ENCODE assay signal across 27 cellular contexts in the genomic region with DNA sequence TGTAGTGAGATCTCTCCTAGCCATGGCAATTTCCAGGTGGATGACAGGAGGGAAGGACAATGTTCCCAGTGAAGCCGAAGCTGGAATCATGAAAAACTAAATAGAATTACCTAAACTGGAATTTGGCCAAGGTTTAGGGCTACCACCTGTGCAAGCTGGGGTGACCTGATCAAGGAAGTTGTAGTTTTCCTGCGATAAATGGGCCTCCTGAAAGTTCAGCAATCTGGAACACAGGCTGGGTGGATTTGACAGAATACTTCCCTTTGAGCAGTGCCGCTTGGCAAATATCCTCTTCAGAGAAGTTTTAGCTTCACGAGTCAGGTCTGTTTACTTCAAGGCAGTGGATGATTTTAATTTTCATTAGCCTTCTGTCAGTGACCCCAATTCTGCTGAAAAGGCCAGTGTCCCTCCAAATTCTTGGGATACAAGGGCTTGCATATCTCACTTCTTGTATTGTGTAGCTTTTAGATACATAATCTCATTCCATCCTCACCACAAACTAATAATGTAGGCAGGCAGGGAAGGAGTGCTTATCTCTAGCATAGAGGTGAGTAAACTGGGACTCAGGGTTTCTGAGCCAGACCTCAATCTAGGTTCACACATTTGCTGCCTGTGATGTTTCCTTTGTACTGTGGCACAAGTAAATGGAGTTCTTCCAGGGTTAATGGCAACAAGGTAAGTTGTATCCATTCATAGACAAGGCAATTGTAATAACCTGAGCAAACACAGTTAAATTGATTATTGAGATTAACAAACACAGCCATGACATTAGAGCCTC.
"Had no signal": no experiment of that assay in that cellular context is flagged by ENCODE, and none has a peak within 500 bp of the region (broad histone marks: within the 10 kb centered on the region; RNA-seq: fewer than 3 reads in every experiment).

No MANE protein-coding gene starts in this region.

- ATAC-seq: activated CD4-positive, CD25-positive, alpha-beta regulatory T cell treated with anti-CD3 and anti-CD28 coated beads, Interleukin-2, amount 50 U/mL, for 24 hours; activated CD8-positive, alpha-beta memory T cell treated with anti-CD3 and anti-CD28 coated beads, Interleukin-2, amount 10 ng/mL, durations not matched to agents 7 days and 5 days; activated naive CD8-positive, alpha-beta T cell treated with anti-CD3 and anti-CD28 coated beads, Interleukin-2, amount 50 U/mL, for 24 hours; left ventricle myocardium superior; sciatic nerve; stimulated activated naive B cell treated with anti-CD40 and anti-IgM and Interleukin-4, amounts not matched to agents 10 μg/mL and 1 μg/mL and 100 μg/mL, for 72 hours had no signal

- H2AFZ ChIP-seq: hepatocyte, neural progenitor cell had no signal

- H3K36me3 ChIP-seq: neural progenitor cell, thoracic aorta, vagina had no signal

- H3K9me3 ChIP-seq: thoracic aorta, vagina had no signal

- H3K4me2 ChIP-seq: hepatocyte, neural progenitor cell had no signal

- H3K79me2 ChIP-seq: hepatocyte had no signal

- H3K4me3 ChIP-seq: hepatocyte, neural progenitor cell, thoracic aorta, vagina had no signal

- H3K9ac ChIP-seq: neural progenitor cell had no signal

- H3K27me3 ChIP-seq: hepatocyte, neural progenitor cell, vagina had no signal

- H3K27ac ChIP-seq: hepatocyte, neural progenitor cell, thoracic aorta, vagina had no signal

- DNase-seq: activated CD4-positive, alpha-beta memory T cell treated with anti-CD3 and anti-CD28 coated beads, Interleukin-2, amount 10 ng/mL, durations not matched to agents 7 days and 5 days; activated CD4-positive, alpha-beta T cell treated with anti-CD3 and anti-CD28 coated beads, Interleukin-2, amount 10 ng/mL, durations not matched to agents 24 days and 14 days; activated CD8-positive, alpha-beta memory T cell treated with anti-CD3 and anti-CD28 coated beads, Interleukin-2, amount 10 ng/mL, durations not matched to agents 7 days and 5 days; activated gamma-delta T cell; activated naive CD4-positive, alpha-beta T cell treated with anti-CD3 and anti-CD28 coated beads, Interleukin-2, amount 50 U/mL, for 16 hours; activated naive CD8-positive, alpha-beta T cell treated with anti-CD3 and anti-CD28 coated beads, Interleukin-2, amount 50 U/mL, for 24 hours; caudate nucleus; dermis blood vessel endothelial cell; effector CD8-positive, alpha-beta T cell; foreskin melanocyte; glutamatergic neuron; immature natural killer cell; kidney glomerular epithelial cell; left ventricle myocardium superior; mammary epithelial cell; naive B cell; posterior cingulate gyrus; small intestine; stimulated activated CD4-positive, alpha-beta T cell treated with anti-CD3 and anti-CD28 coated beads, Interleukin-15, amount 100 ng/mL, for 24 hours; stimulated activated CD8-positive, alpha-beta memory T cell treated with anti-CD3 and anti-CD28 coated beads, Interleukin-4, amount 100 ng/mL, for 48 hours; stimulated activated naive B cell treated with anti-CD40 and anti-IgM and Interleukin-4, amounts not matched to agents 10 μg/mL and 1 μg/mL and 100 μg/mL, for 72 hours had no signal
